In the genomic region with DNA sequence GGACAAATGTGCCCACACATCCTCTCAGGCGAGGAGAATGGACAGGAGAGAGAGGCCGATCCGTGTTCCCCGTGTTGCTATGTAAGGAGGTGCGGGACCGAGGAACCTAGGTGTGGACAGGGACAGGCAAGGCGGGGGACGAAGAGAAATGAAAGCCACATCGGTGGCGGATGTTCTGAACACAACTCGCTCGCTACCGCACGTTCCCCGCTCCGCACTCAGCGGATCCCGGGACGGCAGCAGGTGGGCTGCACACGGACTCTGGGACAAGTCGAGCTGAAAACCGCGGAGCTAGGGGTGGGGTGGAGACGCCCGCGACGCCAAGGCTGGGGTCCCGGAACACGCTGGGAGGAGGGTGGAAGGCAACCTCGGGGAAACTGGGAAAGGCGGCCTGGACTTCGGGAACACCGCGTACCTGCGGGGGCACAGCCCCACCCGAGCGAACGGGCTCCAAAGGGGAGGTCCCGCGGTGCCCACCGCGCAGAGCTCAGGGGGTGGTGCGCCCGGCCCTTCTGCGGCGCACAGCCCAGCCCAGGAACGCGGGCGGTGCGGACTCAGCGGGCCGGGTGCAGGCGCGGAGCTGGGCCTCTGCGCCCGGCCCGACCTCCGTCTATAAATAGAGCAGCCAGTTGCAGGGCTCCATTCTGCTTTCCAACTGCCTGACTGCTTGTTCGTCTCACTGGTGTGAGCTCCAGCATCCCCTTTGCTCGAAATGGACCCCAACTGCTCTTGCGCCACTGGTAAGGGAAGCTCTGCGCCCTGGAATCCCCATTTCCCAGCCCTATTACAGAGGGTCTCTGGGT, we compare ENCODE assay signal across 8 cellular contexts. TPM values are rescaled to one million over a fixed set of nuclear protein-coding genes. Genes with fewer than 3 reads are reported as not detected.
DNase-seq lines count a peak whose midpoint lies in the region; ATAC-seq and TF ChIP-seq lines count a peak whose summit lies in the region.

Gene MT1E (plus strand): TSS at position 642 of the 803 bp plus-strand sequence. CDS start 71 bp downstream, at position 713.

- no peaks in the 10 kb centered on the region for H3K36me3 Mint-ChIP-seq in progenitor cell of endocrine pancreas (ENCODE audit: insufficient read depth)

- no peaks in the 10 kb centered on the region for H3K9me3 ChIP-seq in Peyer's patch

- in situ Hi-C loops in astrocyte of the cerebellum (cut with HindIII; ENCODE audit: low sequenced_read_pairs) = no loop called here

- H3K4me3 ChIP-seq in BJ (ENCODE audit: low read depth, low read length) = peak within 1 kb of the TSS; percentile 58
- H3K4me3 ChIP-seq in HFF-Myc (replicated peaks; ENCODE audit: low read depth, low read length) = peak within 1 kb of the TSS; percentile 80
- peak within 1 kb of the TSS; percentile 35 to 71 (median 52) for H3K4me3 ChIP-seq in Peyer's patch
- H3K4me3 ChIP-seq in astrocyte of the cerebellum (ENCODE audit: low read depth, low read length) = peak within 1 kb of the TSS; percentile 48

- H3K4me1 ChIP-seq in Peyer's patch = peaks cover 0 to 8% (median 0%) of the 10 kb centered on the region in 4 donors

- CTCF ChIA-PET in BJ (lab: Yijun Ruan, JAX) = interaction anchor here (0.6 to 1.3 kb wide), 10 partner anchors 8 to 189 kb away, joined by 3 to 4 read pairs (median 3); no protein-coding TSS in a partner anchor

- DNase-seq in BJ (ENCODE audit: low read depth) (no peak), HFF-Myc (ENCODE audit: extremely low read depth, low read depth) (no peak), Peyer's patch (peak in 2 of 3 donors; percentile 73 to 92), astrocyte of the cerebellum (ENCODE audit: low read depth) (no peak), hepatic stellate cell (ENCODE audit: low spot score) (peak; percentile 88), progenitor cell of endocrine pancreas (ENCODE audit: low spot score, unreplicated experiment) (no peak), NCI-H2081 (lab: John Stamatoyannopoulos, UW) (no peak)

- TF ChIP-seq POLR2A in Peyer's patch (IDR thresholded peaks at IDR 0.05) = peak; percentile 43 to 70

- no peak within 1 kb of the TSS for H3K27ac Mint-ChIP-seq in progenitor cell of endocrine pancreas

- no peak for TF ChIP-seq CTCF in BJ (IDR thresholded peaks at IDR 0.05; ENCODE audit: insufficient read depth, low read depth, low read length)
- no peak for TF ChIP-seq CTCF in HFF-Myc (IDR thresholded peaks at IDR 0.05; ENCODE audit: low read depth, low read length, missing control alignments)
- peak in 1 of 6 experiments; percentile 4 for TF ChIP-seq CTCF in Peyer's patch (IDR thresholded peaks at IDR 0.05)
- no peak for TF ChIP-seq CTCF in astrocyte of the cerebellum (IDR thresholded peaks at IDR 0.05; ENCODE audit: low read depth, low read length, missing control alignments)
- TF ChIP-seq CTCF in progenitor cell of endocrine pancreas (IDR thresholded peaks at IDR 0.05; ENCODE audit: unreplicated experiment) = no peak

- no peaks in the 10 kb centered on the region for H3K27me3 ChIP-seq in BJ (ENCODE audit: control insufficient read depth, insufficient read depth, low read length)
- H3K27me3 ChIP-seq in Peyer's patch = no peaks in the 10 kb centered on the region

- POLR2A ChIA-PET in BJ (lab: Charles Lee) = interaction anchor here (0.6 to 1.7 kb wide), 10 partner anchors 8 to 344 kb away, joined by 3 to 17 read pairs (median 4); partner anchors contain the start of gene MT2A

- no peaks in the 10 kb centered on the region for H3K9me3 Mint-ChIP-seq in progenitor cell of endocrine pancreas (ENCODE audit: low read depth)

- ATAC-seq in HG03520 (IDR thresholded peaks at IDR 0.05; ENCODE audit: unreplicated experiment) = no peak

- peak within 1 kb of the TSS; percentile 63 to 94 (median 75) for H3K27ac ChIP-seq in Peyer's patch

- H3K4me3 Mint-ChIP-seq in progenitor cell of endocrine pancreas (ENCODE audit: low read depth) = peak within 1 kb of the TSS; percentile 70

- peaks cover 6% of the 10 kb centered on the region for H3K4me1 Mint-ChIP-seq in progenitor cell of endocrine pancreas (ENCODE audit: low read depth)

- H3K36me3 ChIP-seq in BJ (ENCODE audit: control insufficient read depth, insufficient read depth, low read length) (no peaks in the 10 kb centered on the region), Peyer's patch (peaks cover 0 to 4% (median 0%) of the 10 kb centered on the region in 3 donors)

- peaks cover 88% of the 10 kb centered on the region for H3K27me3 Mint-ChIP-seq in progenitor cell of endocrine pancreas

RNA-seq across cellular contexts. Expression of gene MT1E, which starts in this region (rescaled TPM):
- 147 and 188 TPM in 2 replicates for polyA plus RNA-seq in BJ (2011; rRNA removed)
- 78.9 and 115 TPM in 2 replicates for polyA minus RNA-seq in BJ (2011; rRNA and poly(A)+ RNA removed)
- total RNA-seq in Peyer's patch = 1,000 to 10,000 TPM in 1 of 4 donors, 100 to 1,000 TPM in 1, 10 to 100 TPM in 2; 53.9 to 2,225 (median 195) TPM
- 4.0 and 5.2 TPM in 2 replicates for total RNA-seq in progenitor cell of endocrine pancreas

Comparison
In these comparisons a context has a peak if more than half of its experiments do, and no peak if none do; other contexts are left out.
1. DNase-seq: peak in Peyer's patch (2 of 3) and hepatic stellate cell (single experiment); none in BJ (single experiment), HFF-Myc (single experiment), astrocyte of the cerebellum (single experiment), progenitor cell of endocrine pancreas (single experiment) and NCI-H2081 (0 of 2).
2. Peak in every context shown above with its lines, with median percentiles within 50 percentile points of each other: H3K4me3 ChIP-seq.